ENCODE assay signal across 8 cellular contexts in genomic region chr1:37556712-37557196, GRCh38. TPM values are rescaled to one million over a fixed set of nuclear protein-coding genes. Genes with fewer than 3 reads are reported as not detected.
A peak's percentile ranks its signal among the peaks of the same experiment; 100 is the strongest.
DNase-seq lines count a peak whose midpoint lies in the region; ATAC-seq and TF ChIP-seq lines count a peak whose summit lies in the region.

Gene DNALI1, plus strand, starts transcription at chr1:37556940. Its CDS starts 55 bp downstream, at chr1:37556995.

- intact Hi-C loops in activated T-helper 2 cell treated with anti-CD3 and anti-CD28 coated beads, Interferon-gamma antibody, Interleukin-2, Interleukin-4, amounts not matched to agents 10 μg/mL and 5 μg/mL and 100 μg/mL, durations not matched to agents 14 hours and 24 hours and 36 hours (cut with micrococcal nuclease) = no loop called here

- H3K36me3 Mint-ChIP-seq in activated T-helper 2 cell treated with anti-CD3 and anti-CD28 coated beads, Interferon-gamma antibody, Interleukin-2, Interleukin-4, amounts not matched to agents 10 μg/mL and 5 μg/mL and 100 μg/mL, durations not matched to agents 14 hours and 24 hours and 36 hours (ENCODE audit: low read depth) = peaks cover 21% of the 10 kb centered on the region
- peaks cover 29% of the 10 kb centered on the region for H3K36me3 Mint-ChIP-seq in nephron progenitor cell (ENCODE audit: low read depth)
- H3K36me3 Mint-ChIP-seq in stimulated activated naive B cell treated with anti-CD40 and anti-IgM and Interleukin-4, amounts not matched to agents 10 μg/mL and 1 μg/mL and 100 μg/mL, for 72 hours = peaks cover 17% of the 10 kb centered on the region in 2 donors

- no peak for TF ChIP-seq CTCF in nephron progenitor cell (IDR thresholded peaks at IDR 0.05)

- H3K4me1 Mint-ChIP-seq in activated T-helper 2 cell treated with anti-CD3 and anti-CD28 coated beads, Interferon-gamma antibody, Interleukin-2, Interleukin-4, amounts not matched to agents 10 μg/mL and 5 μg/mL and 100 μg/mL, durations not matched to agents 14 hours and 24 hours and 36 hours (ENCODE audit: low read depth) = peaks cover 27% of the 10 kb centered on the region
- H3K4me1 Mint-ChIP-seq in nephron progenitor cell = peaks cover 58% of the 10 kb centered on the region
- H3K4me1 Mint-ChIP-seq in stimulated activated naive B cell treated with anti-CD40 and anti-IgM and Interleukin-4, amounts not matched to agents 10 μg/mL and 1 μg/mL and 100 μg/mL, for 72 hours = peaks cover 10 to 27% of the 10 kb centered on the region in 2 donors

- H3K27ac Mint-ChIP-seq in activated T-helper 2 cell treated with anti-CD3 and anti-CD28 coated beads, Interferon-gamma antibody, Interleukin-2, Interleukin-4, amounts not matched to agents 10 μg/mL and 5 μg/mL and 100 μg/mL, durations not matched to agents 14 hours and 24 hours and 36 hours = no peak within 1 kb of the TSS
- H3K27ac Mint-ChIP-seq in nephron progenitor cell = peak within 1 kb of the TSS; percentile 98
- no peak within 1 kb of the TSS for H3K27ac Mint-ChIP-seq in stimulated activated naive B cell treated with anti-CD40 and anti-IgM and Interleukin-4, amounts not matched to agents 10 μg/mL and 1 μg/mL and 100 μg/mL, for 72 hours

- H3K27me3 Mint-ChIP-seq in activated T-helper 2 cell treated with anti-CD3 and anti-CD28 coated beads, Interferon-gamma antibody, Interleukin-2, Interleukin-4, amounts not matched to agents 10 μg/mL and 5 μg/mL and 100 μg/mL, durations not matched to agents 14 hours and 24 hours and 36 hours (ENCODE audit: low read depth) = no peaks in the 10 kb centered on the region
- peaks cover under 1% of the 10 kb centered on the region for H3K27me3 Mint-ChIP-seq in nephron progenitor cell (ENCODE audit: low read depth, poor library complexity)
- H3K27me3 Mint-ChIP-seq in stimulated activated naive B cell treated with anti-CD40 and anti-IgM and Interleukin-4, amounts not matched to agents 10 μg/mL and 1 μg/mL and 100 μg/mL, for 72 hours = peaks cover 5 to 11% of the 10 kb centered on the region in 2 donors

- H3K36me3 ChIP-seq in ES-I3 (ENCODE audit: insufficient read depth, low read length) = no peaks in the 10 kb centered on the region

- no peak for ATAC-seq in stimulated activated naive B cell treated with anti-CD40 and anti-IgM and Interleukin-4, amounts not matched to agents 10 μg/mL and 1 μg/mL and 100 μg/mL, for 72 hours (replicated peaks)
- ATAC-seq in GM21447 (IDR thresholded peaks at IDR 0.05; ENCODE audit: unreplicated experiment) (no peak), HG02623 (IDR thresholded peaks at IDR 0.05; ENCODE audit: unreplicated experiment) (no peak)

- H3K9me3 Mint-ChIP-seq in activated T-helper 2 cell treated with anti-CD3 and anti-CD28 coated beads, Interferon-gamma antibody, Interleukin-2, Interleukin-4, amounts not matched to agents 10 μg/mL and 5 μg/mL and 100 μg/mL, durations not matched to agents 14 hours and 24 hours and 36 hours = no peaks in the 10 kb centered on the region
- peaks cover 12% of the 10 kb centered on the region for H3K9me3 Mint-ChIP-seq in nephron progenitor cell
- no peaks in the 10 kb centered on the region for H3K9me3 Mint-ChIP-seq in stimulated activated naive B cell treated with anti-CD40 and anti-IgM and Interleukin-4, amounts not matched to agents 10 μg/mL and 1 μg/mL and 100 μg/mL, for 72 hours

- H3K9ac ChIP-seq in ES-I3 (ENCODE audit: low read depth, low read length) = peak within 1 kb of the TSS; percentile 40; the same call in 1 of the 2 replicates

- H3K4me3 Mint-ChIP-seq in activated T-helper 2 cell treated with anti-CD3 and anti-CD28 coated beads, Interferon-gamma antibody, Interleukin-2, Interleukin-4, amounts not matched to agents 10 μg/mL and 5 μg/mL and 100 μg/mL, durations not matched to agents 14 hours and 24 hours and 36 hours (ENCODE audit: low read depth) = no peak within 1 kb of the TSS
- H3K4me3 Mint-ChIP-seq in nephron progenitor cell = peak within 1 kb of the TSS; percentile 97
- H3K4me3 Mint-ChIP-seq in stimulated activated naive B cell treated with anti-CD40 and anti-IgM and Interleukin-4, amounts not matched to agents 10 μg/mL and 1 μg/mL and 100 μg/mL, for 72 hours = no peak within 1 kb of the TSS

- peaks cover 3% of the 10 kb centered on the region; the same call in 1 of the 2 replicates for H3K9me3 ChIP-seq in ES-I3 (ENCODE audit: control insufficient read depth, insufficient read depth, low read length)

- DNase-seq in NCI-H146 treated with DMSO at 0.1 percent for 48 hours (lab: John Stamatoyannopoulos, UW; ENCODE audit: unreplicated experiment) (peak; percentile 57), germinal center (ENCODE audit: low spot score) (peak; percentile 30), nephron progenitor cell (peak; percentile 96)
- peak; percentile 26 for DNase-seq in activated T-helper 2 cell treated with anti-CD3 and anti-CD28 coated beads, Interferon-gamma antibody, Interleukin-2, Interleukin-4, amounts not matched to agents 10 μg/mL and 5 μg/mL and 100 μg/mL, durations not matched to agents 14 hours and 24 hours and 36 hours (ENCODE audit: low spot score)
- no peak for DNase-seq in stimulated activated naive B cell treated with anti-CD40 and anti-IgM and Interleukin-4, amounts not matched to agents 10 μg/mL and 1 μg/mL and 100 μg/mL, for 72 hours

- peaks cover 14% of the 10 kb centered on the region for H3K4me1 ChIP-seq in ES-I3 (ENCODE audit: insufficient read depth, low read length)

RNA-seq across cellular contexts. Expression of gene DNALI1, which starts in this region (rescaled TPM):
- not detected in 2 replicates for total RNA-seq in activated T-helper 2 cell treated with anti-CD3 and anti-CD28 coated beads, Interferon-gamma antibody, Interleukin-2, Interleukin-4, amounts not matched to agents 10 μg/mL and 5 μg/mL and 100 μg/mL, durations not matched to agents 14 hours and 24 hours and 36 hours

Comparison
In these comparisons a context has a peak if more than half of its experiments do, and no peak if none do; other contexts are left out.
1. Peak in DNase-seq in activated T-helper 2 cell treated with anti-CD3 and anti-CD28 coated beads, Interferon-gamma antibody, Interleukin-2, Interleukin-4, amounts not matched to agents 10 μg/mL and 5 μg/mL and 100 μg/mL, durations not matched to agents 14 hours and 24 hours and 36 hours; RNA of the gene not detected or under 1 TPM.